In genomic region chr17:6712058-6712853, GRCh38 we compare ENCODE assay signal across 12 cellular contexts. TPM values are rescaled to one million over a fixed set of nuclear protein-coding genes. Genes with fewer than 3 reads are reported as not detected.
DNase-seq lines count a peak whose midpoint lies in the region; ATAC-seq and TF ChIP-seq lines count a peak whose summit lies in the region.
"Had no signal": no experiment of that assay in that cellular context is flagged by ENCODE, and none has a peak within 500 bp of the region (broad histone marks: within the 10 kb centered on the region; RNA-seq: fewer than 3 reads in every experiment).

No MANE protein-coding gene starts in this region.

- TF ChIP-seq CTCF in H9 (conservative IDR thresholded peaks at IDR 0.05) (no peak; the same call in 2 of the 3 replicates), foreskin keratinocyte (conservative IDR thresholded peaks at IDR 0.05) (peak; percentile 45)

- H2BK15ac ChIP-seq in H9 (ENCODE audit: low read depth, low read length), result no peak overlapping the region

- ATAC-seq in foreskin keratinocyte (peak; percentile 90), GM19452 (IDR thresholded peaks at IDR 0.05; ENCODE audit: unreplicated experiment) (no peak)

- H4K8ac ChIP-seq in H9 (replicated peaks; ENCODE audit: insufficient read length, low read depth, low read length) (no peak overlapping the region), trophoblast cell (ENCODE audit: low read depth, low read length) (no peak overlapping the region)

- DNase-seq in H9, result peak; percentile 89
- peak; percentile 24 for DNase-seq in SKM-1 (lab: John Stamatoyannopoulos, UW; ENCODE audit: unreplicated experiment)
- DNase-seq in foreskin keratinocyte, result peak; percentile 81 to 90
- DNase-seq in trophoblast cell, result peak; percentile 21 to 29
- DNase-seq in erythroblast (lab: John Stamatoyannopoulos, UW), result no peak
- DNase-seq in activated naive CD4-positive, alpha-beta T cell treated with anti-CD3 and anti-CD28 coated beads, Interleukin-2, amount 50 U/mL, for 16 hours, result no peak
- DNase-seq in NCI-H2171 treated with DMSO at 0.1 percent for 48 hours (lab: John Stamatoyannopoulos, UW), result no peak
- DNase-seq: activated CD4-positive, alpha-beta T cell treated with anti-CD3 and anti-CD28 coated beads, Interleukin-2, amount 50 U/mL, for 4 hours; NCI-H510A had no signal

- H2AK5ac ChIP-seq in H9 (ENCODE audit: insufficient read length, low read length), result no peak overlapping the region
- no peak overlapping the region for H2AK5ac ChIP-seq in trophoblast cell (ENCODE audit: low read length)

- TF ChIP-seq POLR2A in erythroblast (IDR thresholded peaks at IDR 0.05; ENCODE audit: low read length), result no peak

- H3K4me1 Mint-ChIP-seq in H9, result peaks cover 16 to 19% of the 10 kb centered on the region in 2 experiments

- H3K4me3 Mint-ChIP-seq in H9, result peak overlapping the region; percentile 79 to 92

- H3K9me3 Mint-ChIP-seq in H9, result peaks cover 9 to 23% of the 10 kb centered on the region in 2 experiments
- H3K9me3 Mint-ChIP-seq: stimulated activated naive CD8-positive, alpha-beta T cell treated with anti-CD3 and anti-CD28 coated beads, Interleukin-15, Interleukin-2, amounts not matched to agents 100 ng/mL and 50 ng/mL, for 24 hours had no signal

- no peaks in the 10 kb centered on the region for H3K36me3 ChIP-seq in trophoblast cell (ENCODE audit: control insufficient read depth in 1 of 2, insufficient read depth in 2 of 2, low read length in 2 of 2)

- H3K27ac Mint-ChIP-seq in H9, result no peak overlapping the region
- H3K27ac Mint-ChIP-seq: stimulated activated naive CD8-positive, alpha-beta T cell treated with anti-CD3 and anti-CD28 coated beads, Interleukin-15, Interleukin-2, amounts not matched to agents 100 ng/mL and 50 ng/mL, for 24 hours had no signal

- H2BK12ac ChIP-seq in H9 (ENCODE audit: insufficient read length, low read depth, low read length), result no peak overlapping the region
- no peak overlapping the region for H2BK12ac ChIP-seq in trophoblast cell (ENCODE audit: low read length)

- peaks cover 12% of the 10 kb centered on the region for H3K23me2 ChIP-seq in H9 (ENCODE audit: insufficient read length, low read depth, low read length, poor library complexity, severe bottlenecking)

- H4K91ac ChIP-seq in H9 (ENCODE audit: insufficient read length, low read depth, low read length) (no peak overlapping the region), trophoblast cell (ENCODE audit: low read depth, low read length) (no peak overlapping the region)

- H3K9ac ChIP-seq in H9 (ENCODE audit: extremely low read depth, insufficient read length, low read length) (no peak overlapping the region), trophoblast cell (ENCODE audit: low read length) (no peak overlapping the region)
- H3K9ac ChIP-seq: parathyroid adenoma had no signal

- peaks cover 9% of the 10 kb centered on the region; the same call in 1 of the 2 replicates for H3K27me3 ChIP-seq in H9 (ENCODE audit: insufficient read depth, low read length)
- H3K27me3 ChIP-seq in foreskin keratinocyte, result peaks cover 2% of the 10 kb centered on the region
- H3K27me3 ChIP-seq in trophoblast cell (ENCODE audit: insufficient read depth, low read length), result peaks cover 18% of the 10 kb centered on the region

- no peaks in the 10 kb centered on the region for H4K20me1 ChIP-seq in H9 (ENCODE audit: control insufficient read depth, insufficient read depth, insufficient read length)

- no peak overlapping the region for H3T11ph ChIP-seq in H9 (ENCODE audit: low read length)

- peaks cover 57% of the 10 kb centered on the region for H3K27me3 Mint-ChIP-seq in H9 (ENCODE audit: low read depth)

- H3K36me3 Mint-ChIP-seq in H9 (ENCODE audit: insufficient read depth in 1 of 3, low read depth in 3 of 3), result peaks cover 0 to 5% (median 0%) of the 10 kb centered on the region in 3 experiments; a peak in 4 of 7 replicates

- no peak overlapping the region for H4K12ac ChIP-seq in trophoblast cell (ENCODE audit: low read depth, low read length)

- no peak overlapping the region for H3K23ac ChIP-seq in H9 (ENCODE audit: insufficient read length, low read depth, low read length)
- H3K23ac ChIP-seq in trophoblast cell (ENCODE audit: low read length), result no peak overlapping the region

- H3K79me1 ChIP-seq in H9 (ENCODE audit: insufficient read depth, low read depth, low read length, poor library complexity, severe bottlenecking), result no peaks in the 10 kb centered on the region
- no peaks in the 10 kb centered on the region for H3K79me1 ChIP-seq in trophoblast cell (ENCODE audit: low read length)

- H3K18ac ChIP-seq in H9 (ENCODE audit: insufficient read length, low read depth, low read length) (no peak overlapping the region), trophoblast cell (ENCODE audit: low read length) (no peak overlapping the region)

- H3K56ac ChIP-seq in H9 (ENCODE audit: insufficient read length, low read depth, low read length), result no peak overlapping the region

- no peaks in the 10 kb centered on the region for H3K9me3 ChIP-seq in H9 (ENCODE audit: control insufficient read depth, low read depth, low read length)
- peaks cover 4% of the 10 kb centered on the region for H3K9me3 ChIP-seq in trophoblast cell (ENCODE audit: insufficient read depth, low read depth, low read length)

- H2BK120ac ChIP-seq in H9 (ENCODE audit: low read depth, low read length, poor library complexity, severe bottlenecking) (no peak overlapping the region), trophoblast cell (ENCODE audit: insufficient read depth, low read length, poor library complexity) (no peak overlapping the region)

- H3K27ac ChIP-seq in H9 (ENCODE audit: insufficient read length, low read depth, low read length) (no peak overlapping the region), foreskin keratinocyte (peak overlapping the region; percentile 4), trophoblast cell (ENCODE audit: low read depth, low read length) (no peak overlapping the region)
- H3K27ac ChIP-seq: parathyroid adenoma had no signal

- no peak overlapping the region for H3K4ac ChIP-seq in H9 (ENCODE audit: low read depth, low read length)
- H3K4ac ChIP-seq in trophoblast cell (ENCODE audit: low read depth, low read length), result no peak overlapping the region

- WGBS in H9 (ENCODE audit: extremely low coverage, insufficient read length, low lambda C conversion rate), result no CpG with 5 or more reads among the region's 11 CpGs
- WGBS in trophoblast cell (ENCODE audit: extremely low coverage, insufficient coverage, insufficient read length), result no CpG with 5 or more reads among the region's 11 CpGs

- H2AFZ ChIP-seq in H9 (ENCODE audit: low read length), result no peak overlapping the region
- no peak overlapping the region for H2AFZ ChIP-seq in trophoblast cell (ENCODE audit: insufficient read depth, low read length, poor library complexity)
- H2AFZ ChIP-seq: parathyroid adenoma had no signal

- H3K14ac ChIP-seq in H9 (ENCODE audit: insufficient read depth, low read length), result no peak overlapping the region
- H3K14ac ChIP-seq in trophoblast cell (ENCODE audit: low read length), result no peak overlapping the region

- no peak overlapping the region for H3K4me3 ChIP-seq in trophoblast cell (ENCODE audit: low read depth, low read length)

- no peak overlapping the region for H4K5ac ChIP-seq in H9 (ENCODE audit: insufficient read length, low read depth, low read length)

- no peak overlapping the region for H2BK20ac ChIP-seq in H9 (ENCODE audit: low read depth, low read length, poor library complexity, severe bottlenecking)

- H2BK5ac ChIP-seq in H9 (ENCODE audit: insufficient read length, low read length), result no peak overlapping the region
- no peak overlapping the region for H2BK5ac ChIP-seq in trophoblast cell (ENCODE audit: low read depth, low read length, poor library complexity)

- H3K4me1 ChIP-seq in H9 (ENCODE audit: insufficient read depth, low read length) (0 out of 2 replicates have a peak, but pooled peaks cover 2% of the 10 kb centered on the region), foreskin keratinocyte (no peaks in the 10 kb centered on the region), trophoblast cell (ENCODE audit: control insufficient read depth in 1 of 2, insufficient read depth in 2 of 2, low read length in 2 of 2) (peaks cover 14 to 17% of the 10 kb centered on the region in 2 experiments)
- H3K4me1 ChIP-seq: parathyroid adenoma had no signal

- peak overlapping the region; percentile 81 for H3K4me2 ChIP-seq in H9 (ENCODE audit: insufficient read depth, insufficient read length, low read length)
- peak overlapping the region; percentile 71 for H3K4me2 ChIP-seq in trophoblast cell (ENCODE audit: low read length)

- H3K79me2 ChIP-seq in H9 (ENCODE audit: insufficient read depth, low read length), result no peaks in the 10 kb centered on the region
- H3K79me2 ChIP-seq in trophoblast cell (ENCODE audit: control insufficient read depth, insufficient read depth, low read length, poor library complexity), result no peaks in the 10 kb centered on the region
- H3K79me2 ChIP-seq: parathyroid adenoma had no signal

RNA-seq across cellular contexts. Expression of gene SLC13A5, which starts 0.9 kb away (rescaled TPM):
- 1.4 and 1.6 TPM in 2 replicates for total RNA-seq in H9 (2021)
- 0.74 and 1.4 TPM in 2 replicates for total RNA-seq in foreskin keratinocyte
- 0.75 and 1.4 TPM in 2 replicates for polyA plus RNA-seq in foreskin keratinocyte
- polyA plus RNA-seq in trophoblast cell (2013), result 3.4 TPM in 2 replicates

RNA-seq across cellular contexts. Expression of gene XAF1, which starts 43.6 kb away (rescaled TPM):
- total RNA-seq in H9 (2021) (not detected in 2 replicates), foreskin keratinocyte (27.4 and 47.3 TPM in 2 replicates)
- 8.3 and 12.2 TPM in 2 replicates for polyA plus RNA-seq in foreskin keratinocyte
- polyA plus RNA-seq in trophoblast cell (2013), result 0.35 and 0.53 TPM in 2 replicates

Comparison
In these comparisons a context has a peak if more than half of its experiments do, and no peak if none do; other contexts are left out.
1. DNase-seq: peak in H9 (single experiment), SKM-1 (single experiment), foreskin keratinocyte (2 of 2) and trophoblast cell (2 of 2); none in erythroblast (0 of 2), activated naive CD4-positive, alpha-beta T cell treated with anti-CD3 and anti-CD28 coated beads, Interleukin-2, amount 50 U/mL, for 16 hours (single experiment) and NCI-H2171 treated with DMSO at 0.1 percent for 48 hours (single experiment).
2. RNA of gene XAF1, which starts 43.6 kb away (total RNA-seq): 27.4 to 47.3 TPM in foreskin keratinocyte; not detected in H9; every median in the first group is over 10 times any median in the second.